Comparison of ENCODE assay signal across 8 cellular contexts in the genomic region with DNA sequence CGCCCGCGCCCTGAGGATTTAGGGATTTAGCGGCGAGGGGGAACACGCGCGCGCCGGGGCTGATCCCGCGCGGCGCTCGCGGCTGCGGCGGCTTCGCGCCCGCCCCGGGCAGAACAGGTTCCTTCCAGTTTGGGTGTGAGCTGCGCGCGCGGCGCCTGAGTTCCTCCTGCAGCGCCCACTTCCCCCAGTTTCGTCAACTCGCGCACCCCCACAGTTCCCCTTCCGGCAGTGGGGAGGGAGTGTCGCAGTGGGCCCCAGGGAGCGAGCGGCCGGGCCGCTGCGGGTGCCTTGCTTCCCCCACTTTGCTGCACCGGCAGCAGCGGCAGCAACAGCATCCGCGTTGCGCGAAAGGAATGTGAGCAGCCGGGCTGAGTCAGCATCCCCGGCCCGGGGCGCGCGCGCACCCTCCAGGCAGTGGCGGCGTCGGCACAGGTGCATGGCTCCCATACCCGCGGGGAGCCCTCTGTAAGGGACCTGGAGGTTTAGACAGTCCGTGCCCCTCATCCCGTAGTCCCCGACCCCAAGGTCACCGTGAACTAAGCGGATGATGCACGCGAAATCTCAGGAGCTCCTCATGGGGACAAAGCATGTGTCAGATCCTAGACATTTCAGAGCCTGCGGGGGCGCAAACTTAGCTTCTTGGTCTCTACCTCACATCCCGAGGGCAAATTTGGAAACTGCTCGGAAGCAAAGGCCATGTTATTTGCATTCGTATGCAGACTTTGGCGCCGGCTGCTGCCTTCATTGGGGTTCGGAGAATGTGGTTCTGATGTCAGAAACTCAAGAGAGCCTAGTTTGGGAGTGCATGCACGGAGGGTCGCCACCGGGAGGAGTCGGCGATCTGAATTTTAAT. TPM values are rescaled to one million over a fixed set of nuclear protein-coding genes. Genes with fewer than 3 reads are reported as not detected.
DNase-seq lines count a peak whose midpoint lies in the region; ATAC-seq and TF ChIP-seq lines count a peak whose summit lies in the region.

No MANE protein-coding gene starts in this region.

- peak; percentile 56 for ATAC-seq in HG03139 (IDR thresholded peaks at IDR 0.05; ENCODE audit: unreplicated experiment)

- H3K9me3 Mint-ChIP-seq in activated CD4-positive, alpha-beta memory T cell treated with anti-CD3 and anti-CD28 coated beads, Interleukin-2, amount 10 ng/mL, durations not matched to agents 7 days and 5 days = no peaks in the 10 kb centered on the region

- peak overlapping the region; percentile 66 for H3K4me3 ChIP-seq in AG10803 (ENCODE audit: low read length)

- CTCF ChIA-PET in activated CD4-positive, alpha-beta memory T cell treated with anti-CD3 and anti-CD28 coated beads, Interleukin-2, amount 10 ng/mL, durations not matched to agents 7 days and 5 days (lab: Charles Lee) = interaction anchor here (0.6 to 5.0 kb wide), 15 partner anchors 11 to 170 kb away, joined by 3 to 33 read pairs (median 7); no protein-coding TSS in a partner anchor

- peak; percentile 91 for TF ChIP-seq POLR2A in GM18951 (IDR thresholded peaks at IDR 0.05; ENCODE audit: extremely low read depth, insufficient read depth, insufficient read length)

- DNase-seq in AG10803 (ENCODE audit: low read depth) (peak; percentile 53), NCI-H526 (lab: John Stamatoyannopoulos, UW) (peak; percentile 62 to 89), mesenteric fat pad (ENCODE audit: low spot score) (peak; percentile 94)
- peak; percentile 97 for DNase-seq in activated CD4-positive, alpha-beta memory T cell treated with anti-CD3 and anti-CD28 coated beads, Interleukin-2, amount 10 ng/mL, durations not matched to agents 7 days and 5 days
- DNase-seq in effector CD8-positive, alpha-beta T cell (lab: John Stamatoyannopoulos, UW) = peak; percentile 80
- peak; percentile 72 for DNase-seq in stimulated activated CD8-positive, alpha-beta memory T cell treated with anti-CD3 and anti-CD28 coated beads, Interleukin-15, amount 100 ng/mL, for 24 hours (ENCODE audit: low read depth)

- peaks cover 32% of the 10 kb centered on the region for H3K36me3 Mint-ChIP-seq in activated CD4-positive, alpha-beta memory T cell treated with anti-CD3 and anti-CD28 coated beads, Interleukin-2, amount 10 ng/mL, durations not matched to agents 7 days and 5 days (ENCODE audit: low read depth)

- in situ Hi-C loops in GM18951 (cut with MboI; ENCODE audit: low sequenced_read_pairs, unreplicated experiment) = no loop called here

- H3K4me1 Mint-ChIP-seq in activated CD4-positive, alpha-beta memory T cell treated with anti-CD3 and anti-CD28 coated beads, Interleukin-2, amount 10 ng/mL, durations not matched to agents 7 days and 5 days = peaks cover 71% of the 10 kb centered on the region

- H3K27ac Mint-ChIP-seq in activated CD4-positive, alpha-beta memory T cell treated with anti-CD3 and anti-CD28 coated beads, Interleukin-2, amount 10 ng/mL, durations not matched to agents 7 days and 5 days = peak overlapping the region; percentile 95

- no peaks in the 10 kb centered on the region for H3K27me3 Mint-ChIP-seq in activated CD4-positive, alpha-beta memory T cell treated with anti-CD3 and anti-CD28 coated beads, Interleukin-2, amount 10 ng/mL, durations not matched to agents 7 days and 5 days

- no peak for TF ChIP-seq CTCF in AG10803 (conservative IDR thresholded peaks at IDR 0.05; ENCODE audit: low read length)

- H3K4me3 Mint-ChIP-seq in activated CD4-positive, alpha-beta memory T cell treated with anti-CD3 and anti-CD28 coated beads, Interleukin-2, amount 10 ng/mL, durations not matched to agents 7 days and 5 days = peak overlapping the region; percentile 81

- POLR2A ChIA-PET in activated CD4-positive, alpha-beta memory T cell treated with anti-CD3 and anti-CD28 coated beads, Interleukin-2, amount 10 ng/mL, durations not matched to agents 7 days and 5 days (lab: Charles Lee) = interaction anchor here (0.6 to 8.6 kb wide), 42 partner anchors 8 to 467 kb away, joined by 3 to 158 read pairs (median 6); partner anchors contain the start of genes AMZ2, BPTF and WIPI1

RNA-seq across cellular contexts. Expression of gene ARSG, which starts 0.8 kb away (rescaled TPM):
- 10 to 100 TPM; 13.5 to 16.8 TPM for total RNA-seq in activated CD4-positive, alpha-beta memory T cell treated with anti-CD3 and anti-CD28 coated beads, Interleukin-2, amount 10 ng/mL, durations not matched to agents 7 days and 5 days
- 4.3 TPM for total RNA-seq in mesenteric fat pad

RNA-seq across cellular contexts. Expression of gene SLC16A6, which starts 1.1 kb away (rescaled TPM):
- total RNA-seq in activated CD4-positive, alpha-beta memory T cell treated with anti-CD3 and anti-CD28 coated beads, Interleukin-2, amount 10 ng/mL, durations not matched to agents 7 days and 5 days = 10 to 100 TPM; 10.4 to 10.8 TPM
- total RNA-seq in mesenteric fat pad = 8.4 TPM

RNA-seq across cellular contexts. Expression of gene AMZ2, which starts 44.2 kb away (rescaled TPM):
- total RNA-seq in activated CD4-positive, alpha-beta memory T cell treated with anti-CD3 and anti-CD28 coated beads, Interleukin-2, amount 10 ng/mL, durations not matched to agents 7 days and 5 days = 100 to 1,000 TPM; 106 to 121 TPM
- total RNA-seq in mesenteric fat pad = 49.7 TPM

Comparison
In these comparisons a context has a peak if more than half of its experiments do, and no peak if none do; other contexts are left out.
1. Peak in every context shown above with its lines: DNase-seq, ATAC-seq and H3K4me3 ChIP-seq.